ENCODE assay signal across 1 cellular context in the genomic region with DNA sequence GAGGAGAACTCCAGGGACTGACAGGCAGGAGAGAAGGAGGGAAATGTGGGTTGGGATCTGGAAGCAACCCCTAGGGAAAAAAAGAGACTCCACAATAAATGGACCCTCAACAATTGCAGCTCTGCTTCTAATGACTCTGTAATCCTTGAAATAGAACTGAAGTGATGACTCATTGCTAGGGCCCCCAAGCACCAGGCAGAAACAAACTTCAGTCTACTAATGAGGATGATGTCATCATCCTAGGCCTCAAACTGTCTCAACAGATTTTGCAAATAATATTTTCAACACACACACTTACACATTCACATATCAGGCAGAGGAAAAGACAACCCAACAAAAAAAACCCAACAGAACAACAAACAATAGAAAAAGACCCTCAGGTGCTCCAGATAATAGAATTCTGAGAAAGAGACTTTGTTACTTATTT.
TF ChIP-seq lines count a peak whose summit lies in the region.

No MANE protein-coding gene starts in this region.

TF ChIP-seq in K562, 482 proteins besides CTCF, POLR2A, EP300 and RAD21 (continued from another document and continues in another):
- TF ChIP-seq, protein P1, sequence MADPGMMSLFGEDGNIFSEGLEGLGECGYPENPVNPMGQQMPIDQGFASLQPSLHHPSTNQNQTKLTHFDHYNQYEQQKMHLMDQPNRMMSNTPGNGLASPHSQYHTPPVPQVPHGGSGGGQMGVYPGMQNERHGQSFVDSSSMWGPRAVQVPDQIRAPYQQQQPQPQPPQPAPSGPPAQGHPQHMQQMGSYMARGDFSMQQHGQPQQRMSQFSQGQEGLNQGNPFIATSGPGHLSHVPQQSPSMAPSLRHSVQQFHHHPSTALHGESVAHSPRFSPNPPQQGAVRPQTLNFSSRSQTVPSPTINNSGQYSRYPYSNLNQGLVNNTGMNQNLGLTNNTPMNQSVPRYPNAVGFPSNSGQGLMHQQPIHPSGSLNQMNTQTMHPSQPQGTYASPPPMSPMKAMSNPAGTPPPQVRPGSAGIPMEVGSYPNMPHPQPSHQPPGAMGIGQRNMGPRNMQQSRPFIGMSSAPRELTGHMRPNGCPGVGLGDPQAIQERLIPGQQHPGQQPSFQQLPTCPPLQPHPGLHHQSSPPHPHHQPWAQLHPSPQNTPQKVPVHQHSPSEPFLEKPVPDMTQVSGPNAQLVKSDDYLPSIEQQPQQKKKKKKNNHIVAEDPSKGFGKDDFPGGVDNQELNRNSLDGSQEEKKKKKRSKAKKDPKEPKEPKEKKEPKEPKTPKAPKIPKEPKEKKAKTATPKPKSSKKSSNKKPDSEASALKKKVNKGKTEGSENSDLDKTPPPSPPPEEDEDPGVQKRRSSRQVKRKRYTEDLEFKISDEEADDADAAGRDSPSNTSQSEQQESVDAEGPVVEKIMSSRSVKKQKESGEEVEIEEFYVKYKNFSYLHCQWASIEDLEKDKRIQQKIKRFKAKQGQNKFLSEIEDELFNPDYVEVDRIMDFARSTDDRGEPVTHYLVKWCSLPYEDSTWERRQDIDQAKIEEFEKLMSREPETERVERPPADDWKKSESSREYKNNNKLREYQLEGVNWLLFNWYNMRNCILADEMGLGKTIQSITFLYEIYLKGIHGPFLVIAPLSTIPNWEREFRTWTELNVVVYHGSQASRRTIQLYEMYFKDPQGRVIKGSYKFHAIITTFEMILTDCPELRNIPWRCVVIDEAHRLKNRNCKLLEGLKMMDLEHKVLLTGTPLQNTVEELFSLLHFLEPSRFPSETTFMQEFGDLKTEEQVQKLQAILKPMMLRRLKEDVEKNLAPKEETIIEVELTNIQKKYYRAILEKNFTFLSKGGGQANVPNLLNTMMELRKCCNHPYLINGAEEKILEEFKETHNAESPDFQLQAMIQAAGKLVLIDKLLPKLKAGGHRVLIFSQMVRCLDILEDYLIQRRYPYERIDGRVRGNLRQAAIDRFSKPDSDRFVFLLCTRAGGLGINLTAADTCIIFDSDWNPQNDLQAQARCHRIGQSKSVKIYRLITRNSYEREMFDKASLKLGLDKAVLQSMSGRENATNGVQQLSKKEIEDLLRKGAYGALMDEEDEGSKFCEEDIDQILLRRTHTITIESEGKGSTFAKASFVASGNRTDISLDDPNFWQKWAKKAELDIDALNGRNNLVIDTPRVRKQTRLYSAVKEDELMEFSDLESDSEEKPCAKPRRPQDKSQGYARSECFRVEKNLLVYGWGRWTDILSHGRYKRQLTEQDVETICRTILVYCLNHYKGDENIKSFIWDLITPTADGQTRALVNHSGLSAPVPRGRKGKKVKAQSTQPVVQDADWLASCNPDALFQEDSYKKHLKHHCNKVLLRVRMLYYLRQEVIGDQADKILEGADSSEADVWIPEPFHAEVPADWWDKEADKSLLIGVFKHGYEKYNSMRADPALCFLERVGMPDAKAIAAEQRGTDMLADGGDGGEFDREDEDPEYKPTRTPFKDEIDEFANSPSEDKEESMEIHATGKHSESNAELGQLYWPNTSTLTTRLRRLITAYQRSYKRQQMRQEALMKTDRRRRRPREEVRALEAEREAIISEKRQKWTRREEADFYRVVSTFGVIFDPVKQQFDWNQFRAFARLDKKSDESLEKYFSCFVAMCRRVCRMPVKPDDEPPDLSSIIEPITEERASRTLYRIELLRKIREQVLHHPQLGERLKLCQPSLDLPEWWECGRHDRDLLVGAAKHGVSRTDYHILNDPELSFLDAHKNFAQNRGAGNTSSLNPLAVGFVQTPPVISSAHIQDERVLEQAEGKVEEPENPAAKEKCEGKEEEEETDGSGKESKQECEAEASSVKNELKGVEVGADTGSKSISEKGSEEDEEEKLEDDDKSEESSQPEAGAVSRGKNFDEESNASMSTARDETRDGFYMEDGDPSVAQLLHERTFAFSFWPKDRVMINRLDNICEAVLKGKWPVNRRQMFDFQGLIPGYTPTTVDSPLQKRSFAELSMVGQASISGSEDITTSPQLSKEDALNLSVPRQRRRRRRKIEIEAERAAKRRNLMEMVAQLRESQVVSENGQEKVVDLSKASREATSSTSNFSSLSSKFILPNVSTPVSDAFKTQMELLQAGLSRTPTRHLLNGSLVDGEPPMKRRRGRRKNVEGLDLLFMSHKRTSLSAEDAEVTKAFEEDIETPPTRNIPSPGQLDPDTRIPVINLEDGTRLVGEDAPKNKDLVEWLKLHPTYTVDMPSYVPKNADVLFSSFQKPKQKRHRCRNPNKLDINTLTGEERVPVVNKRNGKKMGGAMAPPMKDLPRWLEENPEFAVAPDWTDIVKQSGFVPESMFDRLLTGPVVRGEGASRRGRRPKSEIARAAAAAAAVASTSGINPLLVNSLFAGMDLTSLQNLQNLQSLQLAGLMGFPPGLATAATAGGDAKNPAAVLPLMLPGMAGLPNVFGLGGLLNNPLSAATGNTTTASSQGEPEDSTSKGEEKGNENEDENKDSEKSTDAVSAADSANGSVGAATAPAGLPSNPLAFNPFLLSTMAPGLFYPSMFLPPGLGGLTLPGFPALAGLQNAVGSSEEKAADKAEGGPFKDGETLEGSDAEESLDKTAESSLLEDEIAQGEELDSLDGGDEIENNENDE (IDR thresholded peaks at IDR 0.05; ENCODE audit: low read depth, low read length) = no peak
- TF ChIP-seq, protein P2, sequence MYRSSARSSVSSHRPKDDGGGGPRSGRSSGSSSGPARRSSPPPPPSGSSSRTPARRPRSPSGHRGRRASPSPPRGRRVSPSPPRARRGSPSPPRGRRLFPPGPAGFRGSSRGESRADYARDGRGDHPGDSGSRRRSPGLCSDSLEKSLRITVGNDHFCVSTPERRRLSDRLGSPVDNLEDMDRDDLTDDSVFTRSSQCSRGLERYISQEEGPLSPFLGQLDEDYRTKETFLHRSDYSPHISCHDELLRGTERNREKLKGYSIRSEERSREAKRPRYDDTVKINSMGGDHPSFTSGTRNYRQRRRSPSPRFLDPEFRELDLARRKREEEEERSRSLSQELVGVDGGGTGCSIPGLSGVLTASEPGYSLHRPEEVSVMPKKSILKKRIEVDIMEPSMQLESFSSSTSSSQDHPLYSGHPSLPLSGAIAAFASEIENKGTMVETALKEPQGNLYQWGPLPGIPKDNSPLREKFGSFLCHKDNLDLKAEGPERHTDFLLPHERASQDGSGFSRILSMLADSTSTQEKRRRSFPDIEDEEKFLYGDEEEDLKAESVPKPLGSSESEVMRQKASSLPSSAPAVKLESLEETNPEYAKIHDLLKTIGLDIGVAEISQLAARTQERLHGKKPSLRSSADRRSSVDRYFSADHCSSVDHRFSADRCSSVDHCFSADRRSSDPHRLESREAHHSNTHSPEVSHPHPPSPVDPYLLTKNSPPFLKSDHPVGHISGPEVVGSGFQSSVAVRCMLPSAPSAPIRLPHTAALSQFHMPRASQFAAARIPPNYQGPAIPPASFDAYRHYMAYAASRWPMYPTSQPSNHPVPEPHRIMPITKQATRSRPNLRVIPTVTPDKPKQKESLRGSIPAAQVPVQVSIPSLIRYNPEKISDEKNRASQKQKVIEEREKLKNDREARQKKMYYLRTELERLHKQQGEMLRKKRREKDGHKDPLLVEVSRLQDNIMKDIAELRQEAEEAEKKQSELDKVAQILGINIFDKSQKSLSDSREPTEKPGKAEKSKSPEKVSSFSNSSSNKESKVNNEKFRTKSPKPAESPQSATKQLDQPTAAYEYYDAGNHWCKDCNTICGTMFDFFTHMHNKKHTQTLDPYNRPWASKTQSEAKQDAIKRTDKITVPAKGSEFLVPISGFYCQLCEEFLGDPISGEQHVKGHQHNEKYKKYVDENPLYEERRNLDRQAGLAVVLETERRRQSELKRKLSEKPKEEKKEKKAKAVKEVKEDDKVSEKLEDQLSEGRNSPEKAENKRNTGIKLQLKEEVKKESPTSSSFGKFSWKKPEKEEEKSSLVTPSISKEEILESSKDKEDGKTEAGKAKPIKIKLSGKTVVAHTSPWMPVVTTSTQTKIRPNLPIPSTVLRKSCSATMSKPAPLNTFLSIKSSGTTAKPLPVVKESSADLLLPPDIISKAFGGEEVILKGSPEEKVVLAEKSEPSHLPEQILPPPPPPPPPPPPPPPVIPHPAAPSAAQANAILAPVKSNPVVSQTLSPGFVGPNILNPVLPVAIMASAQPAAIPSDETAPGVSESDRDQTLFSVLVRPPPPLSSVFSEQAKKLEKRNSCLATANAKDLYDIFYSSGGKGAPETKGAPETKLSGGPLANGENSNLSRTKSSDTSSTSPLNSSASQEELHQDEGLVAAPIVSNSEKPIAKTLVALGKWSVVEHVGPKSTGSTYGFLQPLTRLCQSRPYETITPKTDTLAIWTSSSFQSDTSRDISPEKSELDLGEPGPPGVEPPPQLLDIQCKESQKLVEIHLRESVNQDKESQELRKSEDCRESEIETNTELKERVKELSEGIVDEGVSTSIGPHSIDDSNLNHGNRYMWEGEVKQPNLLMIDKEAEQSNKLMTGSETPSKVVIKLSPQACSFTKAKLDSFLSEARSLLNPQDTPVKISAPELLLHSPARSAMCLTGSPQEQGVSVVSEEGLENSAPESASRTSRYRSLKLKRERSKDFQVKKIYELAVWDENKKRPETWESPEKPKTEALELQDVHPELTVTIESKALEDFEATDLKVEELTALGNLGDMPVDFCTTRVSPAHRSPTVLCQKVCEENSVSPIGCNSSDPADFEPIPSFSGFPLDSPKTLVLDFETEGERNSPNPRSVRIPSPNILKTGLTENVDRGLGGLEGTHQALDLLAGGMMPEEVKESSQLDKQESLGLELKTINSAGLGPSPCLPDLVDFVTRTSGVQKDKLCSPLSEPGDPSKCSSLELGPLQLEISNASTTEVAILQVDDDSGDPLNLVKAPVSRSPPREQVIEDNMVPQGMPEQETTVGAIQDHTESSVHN (IDR thresholded peaks at IDR 0.05; ENCODE audit: borderline replicate concordance in 1 of 2, low read depth in 1 of 2) = 0 out of 4 replicates have a peak, but pooled peaks of 1 of the 2 experiments have one; percentile 29
- TF ChIP-seq FOXJ3 (CRISPR knock-in tag; IDR thresholded peaks at IDR 0.05) (no peak), ZNF232 (CRISPR knock-in tag; IDR thresholded peaks at IDR 0.05) (no peak), BRD9 (IDR thresholded peaks at IDR 0.05; ENCODE audit: low read depth, partially characterized antibody) (no peak), TAF1 (IDR thresholded peaks at IDR 0.05; ENCODE audit: control insufficient read depth, extremely low read depth, insufficient read depth, low read length, severe bottlenecking) (no peak), SPI1 (IDR thresholded peaks at IDR 0.05; ENCODE audit: borderline replicate concordance, low read depth, low read length) (no peak), DMBX1 (CRISPR knock-in tag; IDR thresholded peaks at IDR 0.05; ENCODE audit: borderline replicate concordance) (no peak), ZNF764 (CRISPR knock-in tag; IDR thresholded peaks at IDR 0.05; ENCODE audit: low read depth) (no peak), RBFOX2 (IDR thresholded peaks at IDR 0.05; ENCODE audit: low read depth, low read length) (no peak), ZNF165 (CRISPR knock-in tag; IDR thresholded peaks at IDR 0.05; ENCODE audit: borderline replicate concordance) (no peak), L3MBTL2 (IDR thresholded peaks at IDR 0.05) (no peak), MAFF (IDR thresholded peaks at IDR 0.05; ENCODE audit: low read length) (peak; percentile 19; the same call in 1 of the 2 replicates), FOSL1 (tag; conservative IDR thresholded peaks at IDR 0.05) (peak; percentile 91), MCM5 (IDR thresholded peaks at IDR 0.05; ENCODE audit: low read depth) (no peak)
- TF ChIP-seq, protein P3, sequence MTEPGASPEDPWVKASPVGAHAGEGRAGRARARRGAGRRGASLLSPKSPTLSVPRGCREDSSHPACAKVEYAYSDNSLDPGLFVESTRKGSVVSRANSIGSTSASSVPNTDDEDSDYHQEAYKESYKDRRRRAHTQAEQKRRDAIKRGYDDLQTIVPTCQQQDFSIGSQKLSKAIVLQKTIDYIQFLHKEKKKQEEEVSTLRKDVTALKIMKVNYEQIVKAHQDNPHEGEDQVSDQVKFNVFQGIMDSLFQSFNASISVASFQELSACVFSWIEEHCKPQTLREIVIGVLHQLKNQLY (CRISPR knock-in tag; conservative IDR thresholded peaks at IDR 0.05) = no peak
- TF ChIP-seq, protein P4, sequence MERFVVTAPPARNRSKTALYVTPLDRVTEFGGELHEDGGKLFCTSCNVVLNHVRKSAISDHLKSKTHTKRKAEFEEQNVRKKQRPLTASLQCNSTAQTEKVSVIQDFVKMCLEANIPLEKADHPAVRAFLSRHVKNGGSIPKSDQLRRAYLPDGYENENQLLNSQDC (CRISPR knock-in tag; IDR thresholded peaks at IDR 0.05) = no peak
- TF ChIP-seq, protein P5, sequence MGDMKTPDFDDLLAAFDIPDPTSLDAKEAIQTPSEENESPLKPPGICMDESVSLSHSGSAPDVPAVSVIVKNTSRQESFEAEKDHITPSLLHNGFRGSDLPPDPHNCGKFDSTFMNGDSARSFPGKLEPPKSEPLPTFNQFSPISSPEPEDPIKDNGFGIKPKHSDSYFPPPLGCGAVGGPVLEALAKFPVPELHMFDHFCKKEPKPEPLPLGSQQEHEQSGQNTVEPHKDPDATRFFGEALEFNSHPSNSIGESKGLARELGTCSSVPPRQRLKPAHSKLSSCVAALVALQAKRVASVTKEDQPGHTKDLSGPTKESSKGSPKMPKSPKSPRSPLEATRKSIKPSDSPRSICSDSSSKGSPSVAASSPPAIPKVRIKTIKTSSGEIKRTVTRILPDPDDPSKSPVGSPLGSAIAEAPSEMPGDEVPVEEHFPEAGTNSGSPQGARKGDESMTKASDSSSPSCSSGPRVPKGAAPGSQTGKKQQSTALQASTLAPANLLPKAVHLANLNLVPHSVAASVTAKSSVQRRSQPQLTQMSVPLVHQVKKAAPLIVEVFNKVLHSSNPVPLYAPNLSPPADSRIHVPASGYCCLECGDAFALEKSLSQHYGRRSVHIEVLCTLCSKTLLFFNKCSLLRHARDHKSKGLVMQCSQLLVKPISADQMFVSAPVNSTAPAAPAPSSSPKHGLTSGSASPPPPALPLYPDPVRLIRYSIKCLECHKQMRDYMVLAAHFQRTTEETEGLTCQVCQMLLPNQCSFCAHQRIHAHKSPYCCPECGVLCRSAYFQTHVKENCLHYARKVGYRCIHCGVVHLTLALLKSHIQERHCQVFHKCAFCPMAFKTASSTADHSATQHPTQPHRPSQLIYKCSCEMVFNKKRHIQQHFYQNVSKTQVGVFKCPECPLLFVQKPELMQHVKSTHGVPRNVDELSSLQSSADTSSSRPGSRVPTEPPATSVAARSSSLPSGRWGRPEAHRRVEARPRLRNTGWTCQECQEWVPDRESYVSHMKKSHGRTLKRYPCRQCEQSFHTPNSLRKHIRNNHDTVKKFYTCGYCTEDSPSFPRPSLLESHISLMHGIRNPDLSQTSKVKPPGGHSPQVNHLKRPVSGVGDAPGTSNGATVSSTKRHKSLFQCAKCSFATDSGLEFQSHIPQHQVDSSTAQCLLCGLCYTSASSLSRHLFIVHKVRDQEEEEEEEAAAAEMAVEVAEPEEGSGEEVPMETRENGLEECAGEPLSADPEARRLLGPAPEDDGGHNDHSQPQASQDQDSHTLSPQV (IDR thresholded peaks at IDR 0.05) = 0 out of 2 replicates have a peak, but pooled peaks have one; percentile 22
- TF ChIP-seq, protein P6, sequence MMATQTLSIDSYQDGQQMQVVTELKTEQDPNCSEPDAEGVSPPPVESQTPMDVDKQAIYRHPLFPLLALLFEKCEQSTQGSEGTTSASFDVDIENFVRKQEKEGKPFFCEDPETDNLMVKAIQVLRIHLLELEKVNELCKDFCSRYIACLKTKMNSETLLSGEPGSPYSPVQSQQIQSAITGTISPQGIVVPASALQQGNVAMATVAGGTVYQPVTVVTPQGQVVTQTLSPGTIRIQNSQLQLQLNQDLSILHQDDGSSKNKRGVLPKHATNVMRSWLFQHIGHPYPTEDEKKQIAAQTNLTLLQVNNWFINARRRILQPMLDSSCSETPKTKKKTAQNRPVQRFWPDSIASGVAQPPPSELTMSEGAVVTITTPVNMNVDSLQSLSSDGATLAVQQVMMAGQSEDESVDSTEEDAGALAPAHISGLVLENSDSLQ (IDR thresholded peaks at IDR 0.05) = 0 out of 2 replicates have a peak, but pooled peaks have one; percentile 5
